ENCODE assay signal across 17 cellular contexts in genomic region chr15:101439920-101440319, GRCh38. TPM values are rescaled to one million over a fixed set of nuclear protein-coding genes. Genes with fewer than 3 reads are reported as not detected.
A peak's percentile ranks its signal among the peaks of the same experiment; 100 is the strongest.
DNase-seq lines count a peak whose midpoint lies in the region; ATAC-seq and TF ChIP-seq lines count a peak whose summit lies in the region.
"Had no signal": no experiment of that assay in that cellular context is flagged by ENCODE, and none has a peak within 500 bp of the region (broad histone marks: within the 10 kb centered on the region; RNA-seq: fewer than 3 reads in every experiment).

No MANE protein-coding gene starts in this region.

- H3K4me3 ChIP-seq in AG04449 (ENCODE audit: low read depth, low read length) (peak overlapping the region; percentile 46), RWPE2 (ENCODE audit: severe bottlenecking) (no peak overlapping the region), fibroblast of the aortic adventitia (ENCODE audit: low read depth, low read length) (peak overlapping the region; percentile 54)
- H3K4me3 ChIP-seq: K562 had no signal

- no peaks in the 10 kb centered on the region for H3K27me3 ChIP-seq in RWPE2 (ENCODE audit: insufficient read depth, poor library complexity, severe bottlenecking)
- H3K27me3 ChIP-seq: uterus had no signal

- no peaks in the 10 kb centered on the region for H3K9me3 Mint-ChIP-seq in osteocyte (ENCODE audit: unreplicated experiment)
- H3K9me3 Mint-ChIP-seq in activated CD4-positive, alpha-beta memory T cell treated with anti-CD3 and anti-CD28 coated beads, Interleukin-2, amount 10 ng/mL, durations not matched to agents 7 days and 5 days = no peaks in the 10 kb centered on the region
- H3K9me3 Mint-ChIP-seq: central memory CD8-positive, alpha-beta T cell had no signal

- peak overlapping the region; percentile 2 for H3K27ac ChIP-seq in RWPE2 (ENCODE audit: poor library complexity, severe bottlenecking)

- no peaks in the 10 kb centered on the region for H3K4me1 Mint-ChIP-seq in osteocyte (ENCODE audit: unreplicated experiment)
- H3K4me1 Mint-ChIP-seq in activated CD4-positive, alpha-beta memory T cell treated with anti-CD3 and anti-CD28 coated beads, Interleukin-2, amount 10 ng/mL, durations not matched to agents 7 days and 5 days = peaks cover 2% of the 10 kb centered on the region
- H3K4me1 Mint-ChIP-seq: central memory CD8-positive, alpha-beta T cell had no signal

- H3K36me3 ChIP-seq in RWPE2 (ENCODE audit: low read depth) = no peaks in the 10 kb centered on the region
- H3K36me3 ChIP-seq: uterus had no signal

- H3K27me3 Mint-ChIP-seq in osteocyte (ENCODE audit: unreplicated experiment) = peaks cover 8% of the 10 kb centered on the region
- peaks cover 24% of the 10 kb centered on the region for H3K27me3 Mint-ChIP-seq in activated CD4-positive, alpha-beta memory T cell treated with anti-CD3 and anti-CD28 coated beads, Interleukin-2, amount 10 ng/mL, durations not matched to agents 7 days and 5 days

- no peaks in the 10 kb centered on the region for H3K36me3 Mint-ChIP-seq in osteocyte (ENCODE audit: unreplicated experiment)
- no peaks in the 10 kb centered on the region for H3K36me3 Mint-ChIP-seq in activated CD4-positive, alpha-beta memory T cell treated with anti-CD3 and anti-CD28 coated beads, Interleukin-2, amount 10 ng/mL, durations not matched to agents 7 days and 5 days (ENCODE audit: low read depth)
- H3K36me3 Mint-ChIP-seq: WTC11 had no signal

- peaks cover 5% of the 10 kb centered on the region for H3K4me1 ChIP-seq in RWPE2 (ENCODE audit: insufficient read depth, poor library complexity, severe bottlenecking)
- H3K4me1 ChIP-seq: uterus had no signal

- no peaks in the 10 kb centered on the region for H3K9me3 ChIP-seq in RWPE2 (ENCODE audit: severe bottlenecking)
- H3K9me3 ChIP-seq: uterus had no signal

- H3K27ac Mint-ChIP-seq in osteocyte (ENCODE audit: unreplicated experiment) = no peak overlapping the region
- H3K27ac Mint-ChIP-seq in activated CD4-positive, alpha-beta memory T cell treated with anti-CD3 and anti-CD28 coated beads, Interleukin-2, amount 10 ng/mL, durations not matched to agents 7 days and 5 days = no peak overlapping the region
- H3K27ac Mint-ChIP-seq: WTC11 had no signal

- H3K4me3 Mint-ChIP-seq in osteocyte (ENCODE audit: unreplicated experiment) = no peak overlapping the region
- no peak overlapping the region for H3K4me3 Mint-ChIP-seq in activated CD4-positive, alpha-beta memory T cell treated with anti-CD3 and anti-CD28 coated beads, Interleukin-2, amount 10 ng/mL, durations not matched to agents 7 days and 5 days
- H3K4me3 Mint-ChIP-seq: central memory CD8-positive, alpha-beta T cell; WTC11 had no signal

- peak; percentile 42 for DNase-seq in AG04449 (ENCODE audit: low read depth, low spot score)
- peak; percentile 14 for DNase-seq in RWPE2 (ENCODE audit: low spot score)
- DNase-seq in fibroblast of the aortic adventitia (ENCODE audit: low read depth) = peak; percentile 93
- DNase-seq in osteocyte (ENCODE audit: extremely low spot score, unreplicated experiment) = peak; percentile 4
- no peak for DNase-seq in NCI-H2196 treated with DMSO at 0.1 percent for 48 hours (lab: John Stamatoyannopoulos, UW; ENCODE audit: unreplicated experiment)
- DNase-seq in activated CD4-positive, alpha-beta memory T cell treated with anti-CD3 and anti-CD28 coated beads, Interleukin-2, amount 10 ng/mL, durations not matched to agents 7 days and 5 days = no peak
- DNase-seq: activated T-cell treated with anti-CD3 and anti-CD28 coated beads, Interleukin-2, amount 50 U/mL, for 48 hours; left colon; NCI-H1694 treated with DMSO at 0.1 percent for 48 hours; stimulated activated CD4-positive, alpha-beta T cell treated with anti-CD3 and anti-CD28 coated beads, Interleukin-12 subunit alpha, Interleukin-12 subunit beta, amount 100 ng/mL, for 4 hours; uterus had no signal

- ATAC-seq in RWPE2 (ENCODE audit: low read depth) = peak; percentile 7; the same call in 1 of the 3 replicates
- ATAC-seq in GM21381 (IDR thresholded peaks at IDR 0.05; ENCODE audit: unreplicated experiment) = no peak
- ATAC-seq in GM21737 (IDR thresholded peaks at IDR 0.05; ENCODE audit: unreplicated experiment) = no peak
- ATAC-seq: K562, SK-N-SH treated with all-trans-retinoic acid at 6 μM for 48 hours, WTC11 had no signal

- TF ChIP-seq CTCF in AG04449 (IDR thresholded peaks at IDR 0.05; ENCODE audit: insufficient read depth, low read length, missing control alignments) (no peak), RWPE2 (IDR thresholded peaks at IDR 0.05; ENCODE audit: poor library complexity, severe bottlenecking) (no peak), fibroblast of the aortic adventitia (IDR thresholded peaks at IDR 0.05; ENCODE audit: insufficient read depth, low read length) (no peak), osteocyte (IDR thresholded peaks at IDR 0.05) (no peak)

- POLR2A ChIA-PET in AG04449 (lab: Yijun Ruan, JAX) = no interaction called here
- POLR2A ChIA-PET in activated CD4-positive, alpha-beta memory T cell treated with anti-CD3 and anti-CD28 coated beads, Interleukin-2, amount 10 ng/mL, durations not matched to agents 7 days and 5 days (lab: Charles Lee) = no interaction called here

- CTCF ChIA-PET in AG04449 (lab: Yijun Ruan, JAX) = interaction anchor here (1.1 kb wide), 1 partner anchor 178 kb away, joined by 3 read pairs; no protein-coding TSS in a partner anchor
- CTCF ChIA-PET in activated CD4-positive, alpha-beta memory T cell treated with anti-CD3 and anti-CD28 coated beads, Interleukin-2, amount 10 ng/mL, durations not matched to agents 7 days and 5 days (lab: Charles Lee) = no interaction called here

RNA-seq across cellular contexts. Expression of gene PCSK6, which starts 49.6 kb away (rescaled TPM):
- total RNA-seq in fibroblast of the aortic adventitia (ENCODE audit: low replicate concordance) (0.81 TPM in 1 of 2 replicates, not detected in the other), osteocyte (0.43 and 0.55 TPM in 2 replicates)
- total RNA-seq in activated CD4-positive, alpha-beta memory T cell treated with anti-CD3 and anti-CD28 coated beads, Interleukin-2, amount 10 ng/mL, durations not matched to agents 7 days and 5 days = under 1 TPM; 0.53 to 0.58 TPM

Comparison
In these comparisons a context has a peak if more than half of its experiments do, and no peak if none do; other contexts are left out.
1. DNase-seq: peak in AG04449 (single experiment), RWPE2 (single experiment), fibroblast of the aortic adventitia (single experiment) and osteocyte (single experiment); none in NCI-H2196 treated with DMSO at 0.1 percent for 48 hours (single experiment) and activated CD4-positive, alpha-beta memory T cell treated with anti-CD3 and anti-CD28 coated beads, Interleukin-2, amount 10 ng/mL, durations not matched to agents 7 days and 5 days (single experiment).